In the genomic region with DNA sequence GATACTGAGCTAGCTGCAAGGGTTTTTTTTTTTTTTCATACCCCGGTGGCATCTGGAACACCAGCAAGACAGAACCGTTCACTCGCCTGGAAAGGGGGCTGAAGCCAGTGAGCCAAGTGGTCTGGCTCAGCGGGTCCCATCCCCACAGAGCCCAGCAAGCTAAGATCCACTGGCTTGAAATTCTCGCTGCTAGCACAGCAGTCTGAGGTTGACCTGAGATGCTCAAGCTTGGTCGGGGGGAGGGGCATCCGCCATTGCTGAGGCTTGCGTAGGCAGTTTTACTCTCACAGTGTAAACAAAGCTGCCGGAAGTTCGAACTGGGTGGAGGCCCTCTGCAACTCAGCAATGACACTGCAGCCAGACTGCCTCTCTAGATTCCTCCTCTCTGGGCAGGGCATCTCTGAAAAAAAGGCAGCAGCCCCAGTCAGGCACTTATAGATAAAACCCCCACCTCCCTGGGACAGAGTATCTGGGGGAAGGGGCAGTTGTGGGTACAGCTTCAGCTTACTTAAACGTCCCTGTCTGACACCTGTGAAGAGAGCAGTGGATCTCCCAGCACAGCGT, we compare ENCODE assay signal across 9 cellular contexts. TPM values are rescaled to one million over a fixed set of nuclear protein-coding genes. Genes with fewer than 3 reads are reported as not detected.
DNase-seq lines count a peak whose midpoint lies in the region; ATAC-seq, FAIRE-seq and TF ChIP-seq lines count a peak whose summit lies in the region.
"Had no signal": no experiment of that assay in that cellular context is flagged by ENCODE, and none has a peak within 500 bp of the region (broad histone marks: within the 10 kb centered on the region; RNA-seq: fewer than 3 reads in every experiment).

No MANE protein-coding gene starts in this region.

- H3K4me3 Mint-ChIP-seq in WTC11, result no peak overlapping the region

- H3K4me1 Mint-ChIP-seq in WTC11, result peaks cover 27% of the 10 kb centered on the region

- FAIRE-seq in H54 (lab: Jason Lieb, UNC), result no peak

- TF ChIP-seq CTCF in WTC11 (IDR thresholded peaks at IDR 0.05), result no peak
- TF ChIP-seq CTCF in epithelial cell of esophagus (IDR thresholded peaks at IDR 0.05; ENCODE audit: insufficient read depth, low read depth, low read length, missing control alignments), result no peak

- H3K36me3 Mint-ChIP-seq in WTC11, result peaks cover 21% of the 10 kb centered on the region

- peak; percentile 62 for DNase-seq in WTC11 (ENCODE audit: low spot score)
- DNase-seq in epithelial cell of esophagus (ENCODE audit: low read depth), result peak; percentile 84
- DNase-seq in stimulated activated CD4-positive, alpha-beta T cell treated with anti-CD3 and anti-CD28 coated beads, Interleukin-12 subunit alpha, Interleukin-12 subunit beta, amount 100 ng/mL, for 4 hours, result peak; percentile 17
- DNase-seq in H54 (ENCODE audit: insufficient read length, low spot score), result no peak
- DNase-seq in NCI-H345 treated with DMSO at 0.1 percent for 48 hours (lab: John Stamatoyannopoulos, UW; ENCODE audit: unreplicated experiment), result no peak
- DNase-seq: caudate nucleus had no signal

- CTCF ChIA-PET in WTC11 (lab: Charles Lee), result interaction anchor here (1.6 kb wide), 1 partner anchor 134 kb away, joined by 5 read pairs; a partner anchor contains a TSS

- POLR2A ChIA-PET in WTC11 (lab: Charles Lee), result no interaction called here

- H3K9me3 ChIP-seq in HUES6 (ENCODE audit: control insufficient read depth, insufficient read depth, low read depth, low read length), result no peaks in the 10 kb centered on the region

- TF ChIP-seq POLR2A in H54 (IDR thresholded peaks at IDR 0.05; ENCODE audit: low read depth, low read length), result no peak

- H3K4me3 ChIP-seq in HUES6 (ENCODE audit: low read depth, low read length), result peak overlapping the region; percentile 22; the same call in 1 of the 2 replicates
- H3K4me3 ChIP-seq in epithelial cell of esophagus (ENCODE audit: low read length), result no peak overlapping the region

- H3K27ac Mint-ChIP-seq in WTC11, result no peak overlapping the region

- no peaks in the 10 kb centered on the region for H3K27me3 ChIP-seq in HUES6 (ENCODE audit: control insufficient read depth, insufficient read depth, low read length)

- no peaks in the 10 kb centered on the region for H3K36me3 ChIP-seq in HUES6 (ENCODE audit: control insufficient read depth, insufficient read depth, low read length)

- ATAC-seq in WTC11 (peak; percentile 29), GM21526 (IDR thresholded peaks at IDR 0.05; ENCODE audit: low FRiP score, unreplicated experiment) (no peak), HG02938 (IDR thresholded peaks at IDR 0.05; ENCODE audit: unreplicated experiment) (no peak)

- H3K9me3 Mint-ChIP-seq in WTC11, result peaks cover 24% of the 10 kb centered on the region

- H3K27ac ChIP-seq in HUES6 (ENCODE audit: low read depth, low read length), result no peak overlapping the region

- H3K9ac ChIP-seq in HUES6 (ENCODE audit: low read length), result no peak overlapping the region

- peaks cover 18% of the 10 kb centered on the region for H3K4me1 ChIP-seq in HUES6 (ENCODE audit: control insufficient read depth, insufficient read depth, low read length)

- H3K27me3 Mint-ChIP-seq in WTC11 (ENCODE audit: low read depth), result peaks cover 11% of the 10 kb centered on the region

TF ChIP-seq in WTC11, 78 proteins besides CTCF, POLR2A, EP300 and RAD21:
- TF ChIP-seq, protein P1, sequence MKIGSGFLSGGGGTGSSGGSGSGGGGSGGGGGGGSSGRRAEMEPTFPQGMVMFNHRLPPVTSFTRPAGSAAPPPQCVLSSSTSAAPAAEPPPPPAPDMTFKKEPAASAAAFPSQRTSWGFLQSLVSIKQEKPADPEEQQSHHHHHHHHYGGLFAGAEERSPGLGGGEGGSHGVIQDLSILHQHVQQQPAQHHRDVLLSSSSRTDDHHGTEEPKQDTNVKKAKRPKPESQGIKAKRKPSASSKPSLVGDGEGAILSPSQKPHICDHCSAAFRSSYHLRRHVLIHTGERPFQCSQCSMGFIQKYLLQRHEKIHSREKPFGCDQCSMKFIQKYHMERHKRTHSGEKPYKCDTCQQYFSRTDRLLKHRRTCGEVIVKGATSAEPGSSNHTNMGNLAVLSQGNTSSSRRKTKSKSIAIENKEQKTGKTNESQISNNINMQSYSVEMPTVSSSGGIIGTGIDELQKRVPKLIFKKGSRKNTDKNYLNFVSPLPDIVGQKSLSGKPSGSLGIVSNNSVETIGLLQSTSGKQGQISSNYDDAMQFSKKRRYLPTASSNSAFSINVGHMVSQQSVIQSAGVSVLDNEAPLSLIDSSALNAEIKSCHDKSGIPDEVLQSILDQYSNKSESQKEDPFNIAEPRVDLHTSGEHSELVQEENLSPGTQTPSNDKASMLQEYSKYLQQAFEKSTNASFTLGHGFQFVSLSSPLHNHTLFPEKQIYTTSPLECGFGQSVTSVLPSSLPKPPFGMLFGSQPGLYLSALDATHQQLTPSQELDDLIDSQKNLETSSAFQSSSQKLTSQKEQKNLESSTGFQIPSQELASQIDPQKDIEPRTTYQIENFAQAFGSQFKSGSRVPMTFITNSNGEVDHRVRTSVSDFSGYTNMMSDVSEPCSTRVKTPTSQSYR (CRISPR knock-in tag; IDR thresholded peaks at IDR 0.05), result peak; percentile 51; the same call in 1 of the 2 replicates
- TF ChIP-seq GABPB1 (CRISPR knock-in tag; IDR thresholded peaks at IDR 0.05), result peak; percentile 71; the same call in 1 of the 2 replicates
- TF ChIP-seq FOXK1 (CRISPR knock-in tag; IDR thresholded peaks at IDR 0.05), result 0 out of 2 replicates have a peak, but pooled peaks have one; percentile 46
- no peak for TF ChIP-seq ATF1 (CRISPR knock-in tag; IDR thresholded peaks at IDR 0.05)

RNA-seq across cellular contexts. Expression of a gene that starts 5.1 kb away (rescaled TPM):
- total RNA-seq in WTC11 (2021), result 57.6 to 63.9 TPM (median 58.8 TPM) in 3 replicates

RNA-seq across cellular contexts. Expression of a gene that starts 31.0 kb away (rescaled TPM):
- total RNA-seq in WTC11 (2021), result 11.1 to 12.1 TPM (median 11.5 TPM) in 3 replicates

Comparison
In these comparisons a context has a peak if more than half of its experiments do, and no peak if none do; other contexts are left out.
1. DNase-seq: peak in WTC11 (single experiment), epithelial cell of esophagus (single experiment) and stimulated activated CD4-positive, alpha-beta T cell treated with anti-CD3 and anti-CD28 coated beads, Interleukin-12 subunit alpha, Interleukin-12 subunit beta, amount 100 ng/mL, for 4 hours (single experiment); none in H54 (single experiment) and NCI-H345 treated with DMSO at 0.1 percent for 48 hours (single experiment).